Comparison of ENCODE assay signal across 1 cellular context in genomic region chr1:231278100-231278790, GRCh38.
A peak's percentile ranks its signal among the peaks of the same experiment; 100 is the strongest.
TF ChIP-seq lines count a peak whose summit lies in the region.

No MANE protein-coding gene starts in this region.

TF ChIP-seq in HepG2, 621 proteins besides CTCF, POLR2A, EP300 and RAD21:
- TF ChIP-seq RBM22 (optimal IDR thresholded peaks at IDR 0.05; ENCODE audit: low read length) = peak; percentile 79
- TF ChIP-seq POLR2G (IDR thresholded peaks at IDR 0.05; ENCODE audit: low read depth, low read length) = peak; percentile 34; the same call in 1 of the 2 replicates
- no peak for TF ChIP-seq ZNF550 (CRISPR knock-in tag; IDR thresholded peaks at IDR 0.05; ENCODE audit: borderline replicate concordance)
